1 cellular context compared by ENCODE assay signal in the genomic region with DNA sequence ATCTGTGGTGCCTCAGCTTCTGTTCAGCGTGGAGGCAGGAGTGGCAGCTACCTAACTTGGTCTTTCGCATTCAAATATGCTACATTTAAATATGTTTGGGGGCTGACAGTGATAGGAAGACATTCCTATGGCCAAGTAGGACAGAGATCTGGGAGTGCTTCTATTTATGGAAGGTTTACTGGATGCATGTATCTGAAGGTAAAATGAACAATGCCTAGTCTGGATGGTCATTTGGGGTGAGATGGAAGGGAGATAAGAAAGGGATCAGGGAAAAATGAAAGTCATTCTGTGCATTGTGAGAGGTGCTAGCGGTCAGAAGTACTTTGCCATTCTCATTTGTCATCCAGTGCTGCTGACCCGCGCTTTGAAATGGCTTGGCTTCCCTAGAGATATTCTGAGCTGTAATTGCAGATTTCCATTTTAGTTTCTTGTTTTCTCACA.
TF ChIP-seq lines count a peak whose summit lies in the region.

No MANE protein-coding gene starts in this region.

TF ChIP-seq in H1, 55 proteins besides CTCF, POLR2A, EP300 and RAD21:
- TF ChIP-seq, protein P1, sequence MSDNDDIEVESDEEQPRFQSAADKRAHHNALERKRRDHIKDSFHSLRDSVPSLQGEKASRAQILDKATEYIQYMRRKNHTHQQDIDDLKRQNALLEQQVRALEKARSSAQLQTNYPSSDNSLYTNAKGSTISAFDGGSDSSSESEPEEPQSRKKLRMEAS (IDR thresholded peaks at IDR 0.05): no peak
- no peak for TF ChIP-seq CBX5 (IDR thresholded peaks at IDR 0.05; ENCODE audit: low read depth, low read length)
- no peak for TF ChIP-seq SIX5 (IDR thresholded peaks at IDR 0.05; ENCODE audit: low read depth, low read length)
- no peak for TF ChIP-seq POLR2AphosphoS5 (IDR thresholded peaks at IDR 0.05; ENCODE audit: low read depth, low read length)
- no peak for TF ChIP-seq HDAC2 (IDR thresholded peaks at IDR 0.05; ENCODE audit: borderline replicate concordance in 1 of 2, low read depth in 2 of 2, low read length in 2 of 2)
- TF ChIP-seq RNF2 (IDR thresholded peaks at IDR 0.05; ENCODE audit: borderline replicate concordance, low read depth, low read length, missing control alignments, poor library complexity, severe bottlenecking): no peak
- no peak for TF ChIP-seq CHD7 (IDR thresholded peaks at IDR 0.05; ENCODE audit: insufficient replicate concordance, low read length)
